ENCODE assay signal across 18 cellular contexts in the genomic region with DNA sequence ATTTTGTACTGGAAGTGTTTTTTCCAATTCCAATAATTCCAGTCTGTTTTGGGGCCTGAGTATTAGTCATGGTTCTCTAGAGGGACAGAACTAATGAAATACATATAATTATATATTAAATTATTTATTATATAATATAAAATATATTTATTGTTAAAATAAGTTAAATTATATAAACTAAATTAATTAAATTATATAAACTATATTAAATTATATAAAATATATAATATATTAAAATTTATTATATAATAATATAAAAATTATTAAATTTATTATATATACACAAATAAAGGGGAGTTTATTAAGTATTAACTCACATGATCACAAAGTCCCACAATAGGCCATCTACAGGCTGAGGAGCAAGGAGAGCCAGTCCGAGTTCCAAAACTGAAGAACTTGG.
"Had no signal": no experiment of that assay in that cellular context is flagged by ENCODE, and none has a peak within 500 bp of the region (broad histone marks: within the 10 kb centered on the region; RNA-seq: fewer than 3 reads in every experiment).

No MANE protein-coding gene starts in this region.

- DNase-seq: KBM-7, MV-4-11, NCI-H1048, NCI-H1105, NCI-H1417, NCI-H146, NCI-H1694 treated with DMSO at 0.1 percent for 48 hours, NCI-H1930, NCI-H2081, NCI-H2107, NCI-H2227 treated with DMSO at 0.1 percent for 48 hours, NCI-H524, NCI-H526 treated with DMSO at 0.1 percent for 48 hours, NCI-H748 treated with DMSO at 0.1 percent for 48 hours, SHP77, T-helper 1 cell had no signal

- H3K27ac ChIP-seq: RWPE1 had no signal

- ATAC-seq: SK-N-SH treated with all-trans-retinoic acid at 6 μM for 48 hours had no signal
